13 cellular contexts compared by ENCODE assay signal in the genomic region with DNA sequence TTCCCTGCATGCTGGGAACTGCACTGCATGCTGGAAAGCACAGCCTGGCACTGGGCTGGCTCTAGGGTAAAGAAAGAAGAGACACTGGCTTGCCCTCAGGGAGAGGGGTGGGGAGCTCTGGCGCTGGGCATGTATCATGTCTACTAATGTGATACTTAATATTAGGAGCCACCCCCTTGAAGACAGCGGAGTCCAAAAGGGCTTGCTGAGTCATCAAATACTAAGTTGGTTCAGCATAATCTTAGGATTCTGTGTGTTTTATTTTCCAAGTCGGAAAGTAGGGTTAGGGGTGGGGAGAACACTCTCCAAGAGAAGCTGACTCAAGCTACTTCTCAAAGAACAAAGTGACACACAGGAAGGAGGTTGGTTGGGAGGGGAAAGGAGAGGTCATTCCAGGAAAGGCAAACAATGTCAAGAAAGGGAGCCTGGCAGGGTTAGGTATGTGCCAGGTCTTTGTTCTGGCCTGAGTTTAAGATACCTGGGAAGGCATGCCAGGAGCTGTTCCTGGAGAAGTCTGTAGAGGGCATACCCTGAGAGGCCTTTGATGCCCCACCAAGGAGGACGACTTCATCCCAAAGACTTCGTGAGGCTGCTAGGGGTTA.
DNase-seq lines count a peak whose midpoint lies in the region; ATAC-seq and TF ChIP-seq lines count a peak whose summit lies in the region.
"Had no signal": no experiment of that assay in that cellular context is flagged by ENCODE, and none has a peak within 500 bp of the region (broad histone marks: within the 10 kb centered on the region; RNA-seq: fewer than 3 reads in every experiment).

No MANE protein-coding gene starts in this region.

- H3K27me3 ChIP-seq in breast epithelium = no peaks in the 10 kb centered on the region
- H3K27me3 ChIP-seq in suprapubic skin = no peaks in the 10 kb centered on the region
- H3K27me3 ChIP-seq in testis = no peaks in the 10 kb centered on the region

- H3K4me3 ChIP-seq in breast epithelium (no peak overlapping the region), suprapubic skin (no peak overlapping the region), testis (no peak overlapping the region)
- H3K4me3 ChIP-seq: SK-N-MC, skin epidermis had no signal

- H3K27ac ChIP-seq in breast epithelium (peak overlapping the region; percentile 46 to 48), suprapubic skin (peak overlapping the region; percentile 15), testis (no peak overlapping the region)
- H3K27ac ChIP-seq: SK-N-MC had no signal

- no peak for ATAC-seq in stimulated activated naive CD8-positive, alpha-beta T cell treated with anti-CD3 and anti-CD28 coated beads, Interleukin-15, Interleukin-2, amounts not matched to agents 100 U/mL and 50 U/mL, for 24 hours

- intact Hi-C loops in breast epithelium (cut with DNase I; ENCODE audit: low total_unique reads) (no loop called here), testis (cut with DNase I; ENCODE audit: low total_unique reads) (no loop called here)

- TF ChIP-seq POLR2A in breast epithelium (IDR thresholded peaks at IDR 0.05) (no peak), suprapubic skin (IDR thresholded peaks at IDR 0.05) (no peak), testis (IDR thresholded peaks at IDR 0.05) (no peak)

- no peak for TF ChIP-seq EP300 in suprapubic skin (IDR thresholded peaks at IDR 0.05)

- DNase-seq in NCI-H82 (lab: John Stamatoyannopoulos, UW) = peak; percentile 17
- DNase-seq in NCI-H82 treated with DMSO at 0.1 percent for 48 hours (lab: John Stamatoyannopoulos, UW; ENCODE audit: unreplicated experiment) = no peak
- DNase-seq in breast epithelium (ENCODE audit: low spot score in 2 of 2) = peak in 1 of 2 donors; percentile 41
- peak; percentile 64 for DNase-seq in iPS DF 19.7 (ENCODE audit: low read depth, low spot score)
- DNase-seq in suprapubic skin (ENCODE audit: low spot score in 2 of 2) = no peak
- DNase-seq in testis = no peak
- DNase-seq in stimulated activated naive CD8-positive, alpha-beta T cell treated with anti-CD3 and anti-CD28 coated beads, Interleukin-15, Interleukin-2, amounts not matched to agents 100 U/mL and 50 U/mL, for 24 hours = no peak
- no peak for DNase-seq in NCI-H748 treated with DMSO at 0.1 percent for 48 hours (lab: John Stamatoyannopoulos, UW)
- DNase-seq: effector CD8-positive, alpha-beta T cell; GF-D8; stimulated activated CD8-positive, alpha-beta memory T cell treated with anti-CD3 and anti-CD28 coated beads, Interleukin-4, amount 100 ng/mL, for 48 hours had no signal

- TF ChIP-seq CTCF in breast epithelium (IDR thresholded peaks at IDR 0.05) = peak in 1 of 3 donors; percentile 28
- TF ChIP-seq CTCF in suprapubic skin (IDR thresholded peaks at IDR 0.05) = peak in 1 of 2 donors; percentile 28
- no peak for TF ChIP-seq CTCF in testis (IDR thresholded peaks at IDR 0.05)

- no peaks in the 10 kb centered on the region for H3K4me1 ChIP-seq in breast epithelium
- peaks cover 10% of the 10 kb centered on the region for H3K4me1 ChIP-seq in suprapubic skin
- H3K4me1 ChIP-seq in testis = no peaks in the 10 kb centered on the region

- H3K36me3 ChIP-seq in breast epithelium = no peaks in the 10 kb centered on the region
- H3K36me3 ChIP-seq in suprapubic skin = no peaks in the 10 kb centered on the region
- H3K36me3 ChIP-seq in testis (ENCODE audit: low read depth, missing control alignments) = no peaks in the 10 kb centered on the region

- H3K9me3 ChIP-seq in breast epithelium = no peaks in the 10 kb centered on the region
- H3K9me3 ChIP-seq in suprapubic skin = no peaks in the 10 kb centered on the region
- H3K9me3 ChIP-seq in testis = no peaks in the 10 kb centered on the region

- 35% methylated on average over 5 of the region's 5 CpGs for WGBS in suprapubic skin
- WGBS in testis, 2 donors = 82 to 87% methylated on average over 5 of the region's 5 CpGs

Comparison
In these comparisons a context has a peak if more than half of its experiments do, and no peak if none do; other contexts are left out.
1. DNase-seq: peak in NCI-H82 (single experiment) and iPS DF 19.7 (single experiment); none in NCI-H82 treated with DMSO at 0.1 percent for 48 hours (single experiment), suprapubic skin (0 of 2), testis (single experiment), stimulated activated naive CD8-positive, alpha-beta T cell treated with anti-CD3 and anti-CD28 coated beads, Interleukin-15, Interleukin-2, amounts not matched to agents 100 U/mL and 50 U/mL, for 24 hours (single experiment) and NCI-H748 treated with DMSO at 0.1 percent for 48 hours (single experiment).
2. H3K27ac ChIP-seq: peak in breast epithelium (2 of 2) and suprapubic skin (single experiment); none in testis (0 of 2).